20 cellular contexts compared by ENCODE assay signal in genomic region chr2:74984947-74985637, GRCh38.
"Had no signal": no experiment of that assay in that cellular context is flagged by ENCODE, and none has a peak within 500 bp of the region (broad histone marks: within the 10 kb centered on the region; RNA-seq: fewer than 3 reads in every experiment).

No MANE protein-coding gene starts in this region.

- H3K9me3 ChIP-seq: esophagus muscularis mucosa, prostate gland, right atrium auricular region, vagina had no signal

- H3K4me3 Mint-ChIP-seq: activated T-cell treated with anti-CD3 and anti-CD28 coated beads, Interleukin-2, amount 50 U/mL, for 72 hours; immature natural killer cell; memory B cell; naive thymus-derived CD4-positive, alpha-beta T cell; stimulated activated naive CD8-positive, alpha-beta T cell treated with anti-CD3 and anti-CD28 coated beads, Interleukin-15, Interleukin-2, amounts not matched to agents 100 ng/mL and 50 ng/mL, for 24 hours had no signal

- H3K36me3 ChIP-seq: esophagus muscularis mucosa, prostate gland, right atrium auricular region, vagina had no signal

- H3K27me3 Mint-ChIP-seq: memory B cell; naive thymus-derived CD4-positive, alpha-beta T cell; stimulated activated naive CD8-positive, alpha-beta T cell treated with anti-CD3 and anti-CD28 coated beads, Interleukin-15, Interleukin-2, amounts not matched to agents 100 ng/mL and 50 ng/mL, for 24 hours had no signal

- H3K27ac Mint-ChIP-seq: activated T-cell treated with anti-CD3 and anti-CD28 coated beads, Interleukin-2, amount 50 U/mL, for 72 hours; memory B cell; naive thymus-derived CD4-positive, alpha-beta T cell; stimulated activated naive CD8-positive, alpha-beta T cell treated with anti-CD3 and anti-CD28 coated beads, Interleukin-15, Interleukin-2, amounts not matched to agents 100 ng/mL and 50 ng/mL, for 24 hours had no signal

- H3K9me3 Mint-ChIP-seq: memory B cell; stimulated activated naive CD8-positive, alpha-beta T cell treated with anti-CD3 and anti-CD28 coated beads, Interleukin-15, Interleukin-2, amounts not matched to agents 100 ng/mL and 50 ng/mL, for 24 hours had no signal

- DNase-seq: activated CD4-positive, alpha-beta T cell treated with anti-CD3 and anti-CD28 coated beads, Interleukin-2, amount 50 U/mL, for 1 hour; activated CD8-positive, alpha-beta memory T cell treated with anti-CD3 and anti-CD28 coated beads, Interleukin-2, amount 50 U/mL, for 48 hours; activated effector memory CD4-positive, alpha-beta T cell treated with anti-CD3 and anti-CD28 coated beads, Interleukin-2, amount 50 U/mL, for 16 hours; activated naive CD4-positive, alpha-beta T cell treated with anti-CD3 and anti-CD28 coated beads, Interleukin-2, amount 50 U/mL, for 16 hours; activated T-cell treated with anti-CD3 and anti-CD28 coated beads, Interleukin-2, amount 50 U/mL, for 72 hours; effector CD4-positive, alpha-beta T cell; hippocampal formation; immature natural killer cell; naive thymus-derived CD4-positive, alpha-beta T cell; stimulated activated CD4-positive, alpha-beta T cell treated with anti-CD3 and anti-CD28 coated beads, Interleukin-2, amount 100 ng/mL, for 48 hours; T-helper 1 cell; T-helper 9 cell had no signal

- H3K4me1 ChIP-seq: esophagus muscularis mucosa, prostate gland, right atrium auricular region, tibial nerve, vagina had no signal

- H3K4me1 Mint-ChIP-seq: immature natural killer cell had no signal

- H3K27me3 ChIP-seq: esophagus muscularis mucosa, right atrium auricular region, tibial nerve, vagina had no signal

- H3K4me3 ChIP-seq: esophagus muscularis mucosa, prostate gland, right atrium auricular region, tibial nerve, vagina had no signal

- ATAC-seq: activated CD4-positive, CD25-positive, alpha-beta regulatory T cell treated with anti-CD3 and anti-CD28 coated beads, Interleukin-2, amount 50 U/mL, for 24 hours; activated T-cell treated with anti-CD3 and anti-CD28 coated beads, Interleukin-2, amount 50 U/mL, for 72 hours; naive thymus-derived CD4-positive, alpha-beta T cell had no signal

- H3K27ac ChIP-seq: esophagus muscularis mucosa, prostate gland, right atrium auricular region, tibial nerve, vagina had no signal
